17 cellular contexts compared by ENCODE assay signal in genomic region chr13:91087276-91087675, GRCh38.
DNase-seq lines count a peak whose midpoint lies in the region; ATAC-seq, FAIRE-seq and TF ChIP-seq lines count a peak whose summit lies in the region.
"Had no signal": no experiment of that assay in that cellular context is flagged by ENCODE, and none has a peak within 500 bp of the region (broad histone marks: within the 10 kb centered on the region; RNA-seq: fewer than 3 reads in every experiment).

No MANE protein-coding gene starts in this region.

- BruUV-seq in A673 (replicated peaks; lab: Mats Ljungman, UMichigan), result no TSS peak

- peak overlapping the region; percentile 92 for H3K27ac Mint-ChIP-seq in endothelial cell (ENCODE audit: unreplicated experiment)
- H3K27ac Mint-ChIP-seq in nephron progenitor cell, result peak overlapping the region; percentile 99

- H3K27me3 Mint-ChIP-seq in endothelial cell (ENCODE audit: unreplicated experiment), result no peaks in the 10 kb centered on the region
- no peaks in the 10 kb centered on the region for H3K27me3 Mint-ChIP-seq in nephron progenitor cell (ENCODE audit: low read depth, poor library complexity)

- no peaks in the 10 kb centered on the region for H3K36me3 Mint-ChIP-seq in endothelial cell (ENCODE audit: low read depth, unreplicated experiment)
- no peaks in the 10 kb centered on the region for H3K36me3 Mint-ChIP-seq in nephron progenitor cell (ENCODE audit: low read depth)

- no peak for ATAC-seq in left colon
- ATAC-seq: Right ventricle myocardium inferior had no signal

- DNase-seq in D721Med (ENCODE audit: insufficient read length, low spot score) (no peak), UCSD-AML1 (lab: John Stamatoyannopoulos, UW; ENCODE audit: unreplicated experiment) (peak; percentile 9), endothelial cell (ENCODE audit: low spot score) (no peak), nephron progenitor cell (no peak), NCI-H510A treated with DMSO at 0.1 percent for 48 hours (lab: John Stamatoyannopoulos, UW) (no peak), A673 (ENCODE audit: low spot score) (no peak), left colon (no peak), islet precursor cell (no peak)
- DNase-seq: EL, GF-D8, IMR-90, MV-4-11, NCI-H187 had no signal

- peak; percentile 32 for FAIRE-seq in D721Med (lab: Jason Lieb, UNC)
- FAIRE-seq: GM19239 had no signal

- no peak for TF ChIP-seq CTCF in D721Med (IDR thresholded peaks at IDR 0.05; ENCODE audit: insufficient read depth, missing control alignments)
- no peak for TF ChIP-seq CTCF in endothelial cell (IDR thresholded peaks at IDR 0.05; ENCODE audit: unreplicated experiment)
- no peak for TF ChIP-seq CTCF in nephron progenitor cell (IDR thresholded peaks at IDR 0.05)
- TF ChIP-seq CTCF in A673 (conservative IDR thresholded peaks at IDR 0.05; ENCODE audit: low read depth, low read length), result no peak

- POLR2A ChIA-PET in A673 (lab: Charles Lee; ENCODE audit: low non-redundant PET), result no interaction called here

- H3K9me3 Mint-ChIP-seq in endothelial cell (ENCODE audit: unreplicated experiment) (no peaks in the 10 kb centered on the region), nephron progenitor cell (no peaks in the 10 kb centered on the region)

- H3K4me1 Mint-ChIP-seq in endothelial cell (ENCODE audit: unreplicated experiment), result peaks cover 56% of the 10 kb centered on the region
- peaks cover 70% of the 10 kb centered on the region for H3K4me1 Mint-ChIP-seq in nephron progenitor cell

- H3K27ac ChIP-seq in A673 (ENCODE audit: low read depth, low read length, poor library complexity, severe bottlenecking), result no peak overlapping the region
- H3K27ac ChIP-seq: C4-2B, SJSA1 had no signal

- H3K9me3 ChIP-seq in A673 (ENCODE audit: low read depth, low read length, poor library complexity, severe bottlenecking), result no peaks in the 10 kb centered on the region
- H3K9me3 ChIP-seq: SJSA1 had no signal

- CTCF ChIA-PET in A673 (lab: Charles Lee), result no interaction called here

- H3K27me3 ChIP-seq in A673 (replicated peaks; ENCODE audit: insufficient read depth, low read depth, low read length, poor library complexity), result peaks cover 74% of the 10 kb centered on the region
- H3K27me3 ChIP-seq: SJSA1 had no signal

- intact Hi-C loops in A673 (cut with micrococcal nuclease; ENCODE audit: unreplicated experiment), result no loop called here
- intact Hi-C loops in left colon (cut with DNase I, micrococcal nuclease), result no loop called here

- peaks cover 7% of the 10 kb centered on the region for H3K4me1 ChIP-seq in A673 (ENCODE audit: insufficient read depth, low read length, poor library complexity, severe bottlenecking)
- H3K4me1 ChIP-seq: SJSA1 had no signal

- H3K4me3 ChIP-seq in A673 (ENCODE audit: low read depth, low read length, poor library complexity, severe bottlenecking), result no peak overlapping the region
- H3K4me3 ChIP-seq: SJSA1 had no signal

- no peak overlapping the region for H3K4me3 Mint-ChIP-seq in endothelial cell (ENCODE audit: unreplicated experiment)
- H3K4me3 Mint-ChIP-seq in nephron progenitor cell, result peak overlapping the region; percentile 4

- no peaks in the 10 kb centered on the region for H3K36me3 ChIP-seq in A673 (ENCODE audit: insufficient read depth, low read length, poor library complexity, severe bottlenecking)
- H3K36me3 ChIP-seq: SJSA1 had no signal
